22 cellular contexts compared by ENCODE assay signal in genomic region chr11:121592708-121593107, GRCh38.
DNase-seq lines count a peak whose midpoint lies in the region; ATAC-seq, FAIRE-seq and TF ChIP-seq lines count a peak whose summit lies in the region.
"Had no signal": no experiment of that assay in that cellular context is flagged by ENCODE, and none has a peak within 500 bp of the region (broad histone marks: within the 10 kb centered on the region; RNA-seq: fewer than 3 reads in every experiment).

No MANE protein-coding gene starts in this region.

- H4K20me1 ChIP-seq in SK-N-SH (ENCODE audit: insufficient read depth): no peaks in the 10 kb centered on the region
- no peaks in the 10 kb centered on the region for H4K20me1 ChIP-seq in GM23248 (ENCODE audit: insufficient read depth)
- H4K20me1 ChIP-seq in GM12878 (ENCODE audit: control insufficient read depth, insufficient read depth): no peaks in the 10 kb centered on the region

- H3K9ac ChIP-seq in SK-N-SH: no peak overlapping the region
- no peak overlapping the region for H3K9ac ChIP-seq in GM23248
- no peak overlapping the region for H3K9ac ChIP-seq in GM12878 (ENCODE audit: control insufficient read depth, insufficient read depth, low read length)

- no TSS peak for BruUV-seq in GM12878 (replicated peaks; lab: Mats Ljungman, UMichigan)

- SMC1A ChIA-PET in GM12878 (lab: Charles Lee; ENCODE audit: uncharacterized antibody, unreplicated experiment): interaction anchor here (0.5 to 5.0 kb wide), 14 partner anchors 27 to 274 kb away, joined by 3 to 57 read pairs (median 12); no protein-coding TSS in a partner anchor

- no peak for TF ChIP-seq RAD21 in SK-N-SH (IDR thresholded peaks at IDR 0.05; ENCODE audit: low read length)
- TF ChIP-seq RAD21 in GM12878 (IDR thresholded peaks at IDR 0.05; ENCODE audit: insufficient read depth, low read depth, low read length): no peak

- ATAC-seq in SK-N-SH treated with all-trans-retinoic acid at 6 μM for 48 hours: no peak
- 0 out of 3 replicates have a peak, but pooled peaks have one; percentile 4 for ATAC-seq in GM12878
- ATAC-seq: K562 had no signal

- H3K27ac ChIP-seq in SK-N-SH (ENCODE audit: low read depth in 2 of 2, low read length in 1 of 2) (no peak overlapping the region), GM23248 (no peak overlapping the region), GM12878 (ENCODE audit: control insufficient read depth, insufficient read depth) (peak overlapping the region; percentile 68), sigmoid colon (peak overlapping the region; percentile 71 to 83 (median 78)), stomach (no peak overlapping the region)
- H3K27ac ChIP-seq: 22Rv1, HL-60, RWPE1, upper lobe of left lung had no signal

- no peak for TF ChIP-seq EP300 in SK-N-SH (IDR thresholded peaks at IDR 0.05; ENCODE audit: borderline replicate concordance in 1 of 2, low read depth in 1 of 2, low read length in 1 of 2)
- TF ChIP-seq EP300 in GM12878 (IDR thresholded peaks at IDR 0.05; ENCODE audit: borderline replicate concordance in 1 of 2, control insufficient read depth in 1 of 2, low read depth in 2 of 2, low read length in 2 of 2): no peak
- peak in 1 of 4 donors; percentile 12 for TF ChIP-seq EP300 in sigmoid colon (IDR thresholded peaks at IDR 0.05)
- no peak for TF ChIP-seq EP300 in stomach (IDR thresholded peaks at IDR 0.05)

- H3K79me2 ChIP-seq in SK-N-SH (ENCODE audit: insufficient read depth): no peaks in the 10 kb centered on the region
- H3K79me2 ChIP-seq in GM23248 (ENCODE audit: insufficient read depth): no peaks in the 10 kb centered on the region
- peaks cover 36% of the 10 kb centered on the region for H3K79me2 ChIP-seq in GM12878 (ENCODE audit: control insufficient read depth, insufficient read depth, low read length)

- RAD21 ChIA-PET in GM12878 (lab: Charles Lee; ENCODE audit: unreplicated experiment): interaction anchor here (0.6 to 6.3 kb wide), 6 partner anchors 20 to 273 kb away, joined by 3 to 63 read pairs (median 6); no protein-coding TSS in a partner anchor

- no peaks in the 10 kb centered on the region for H3F3A ChIP-seq in SK-N-SH (replicated peaks; ENCODE audit: insufficient read depth)
- peaks cover 23% of the 10 kb centered on the region for H3F3A ChIP-seq in GM23248 (ENCODE audit: insufficient read depth)

- no peak overlapping the region for H3K4me3 ChIP-seq in SK-N-SH (ENCODE audit: low read depth in 2 of 2, low read length in 1 of 2)
- H3K4me3 ChIP-seq in GM23248: no peak overlapping the region
- peak overlapping the region; percentile 37 for H3K4me3 ChIP-seq in GM12878
- no peak overlapping the region for H3K4me3 ChIP-seq in sigmoid colon
- H3K4me3 ChIP-seq in stomach: no peak overlapping the region
- H3K4me3 ChIP-seq: K562, upper lobe of left lung had no signal

- POLR2A ChIA-PET in SK-N-SH (lab: Yijun Ruan, JAX) (no interaction called here), GM12878 (lab: Charles Lee) (no interaction called here)

- TF ChIP-seq CTCF in SK-N-SH (IDR thresholded peaks at IDR 0.05) (no peak), GM12878 (IDR thresholded peaks at IDR 0.05 in 2 of 3, conservative IDR thresholded peaks at IDR 0.05 in 1 of 3; ENCODE audit: control insufficient read depth in 2 of 3, extremely low read depth in 1 of 3, insufficient read depth in 1 of 3, low read depth in 3 of 3, low read length in 3 of 3) (no peak), sigmoid colon (IDR thresholded peaks at IDR 0.05) (no peak), stomach (IDR thresholded peaks at IDR 0.05) (no peak)

- 92% methylated on average over 2 of the region's 2 CpGs for WGBS in SK-N-SH (ENCODE audit: low lambda C conversion rate)
- WGBS in GM23248 (ENCODE audit: low coverage in 1 of 2, low lambda C conversion rate in 2 of 2, missing lambda C conversion rate in 2 of 2), 2 experiments: 90 to 92% methylated on average over 2 of the region's 2 CpGs
- 0% methylated on average over 2 of the region's 2 CpGs for WGBS in GM12878 (ENCODE audit: insufficient coverage, insufficient replicate concordance, low lambda C conversion rate, missing lambda C conversion rate)
- 81 to 82% methylated on average over 2 of the region's 2 CpGs for WGBS in sigmoid colon, 2 donors
- 57 to 78% (median 61%) methylated on average over 2 of the region's 2 CpGs for WGBS in stomach, 5 donors

- no peak for TF ChIP-seq POLR2A in GM12878 (IDR thresholded peaks at IDR 0.05; ENCODE audit: low read depth, low read length)
- TF ChIP-seq POLR2A in sigmoid colon (IDR thresholded peaks at IDR 0.05): no peak
- TF ChIP-seq POLR2A in stomach (IDR thresholded peaks at IDR 0.05): no peak

- CTCF ChIA-PET in SK-N-SH (lab: Yijun Ruan, JAX): interaction anchor here (1.0 to 5.8 kb wide), 7 partner anchors 16 to 398 kb away, joined by 3 to 90 read pairs (median 9); no protein-coding TSS in a partner anchor
- CTCF ChIA-PET in GM12878 (lab: Yijun Ruan, JAX): interaction anchor here (0.7 to 4.6 kb wide), 12 partner anchors 12 to 278 kb away, joined by 3 to 56 read pairs (median 16); no protein-coding TSS in a partner anchor

- H2AFZ ChIP-seq in SK-N-SH (ENCODE audit: low read depth) (0 out of 2 replicates have a peak overlapping the region, but pooled peaks have one; percentile 14), GM23248 (peak overlapping the region; percentile 63), GM12878 (ENCODE audit: control insufficient read depth, low read depth, low read length) (no peak overlapping the region)

- H3K9me2 ChIP-seq in SK-N-SH (no peaks in the 10 kb centered on the region), GM23248 (ENCODE audit: insufficient read depth) (no peaks in the 10 kb centered on the region)

- in situ Hi-C loops in GM23248 (cut with MboI): no loop called here
- in situ Hi-C loops in GM12878 (cut with MboI): loop anchor here (5.0 kb wide), 2 partner anchors 275 to 340 kb away; no protein-coding TSS in a partner anchor

- no peak for DNase-seq in SK-N-SH
- DNase-seq in GM23248: peak; percentile 20
- peak; percentile 17 for DNase-seq in GM12878 (ENCODE audit: low read depth, low spot score)
- DNase-seq in sigmoid colon: no peak
- DNase-seq in GDM1 (lab: John Stamatoyannopoulos, UW): no peak
- no peak for DNase-seq in putamen (ENCODE audit: low spot score)
- no peak for DNase-seq in stomach
- DNase-seq: activated effector memory CD4-positive, alpha-beta T cell treated with Interleukin-2 at 50 U/mL for 16 hours; amygdala; C1 segment of cervical spinal cord; central memory CD4-positive, alpha-beta T cell; DMS153; effector memory CD4-positive, alpha-beta T cell; NCI-H1092; NCI-H526 treated with DMSO at 0.1 percent for 48 hours; upper lobe of left lung had no signal

- no peaks in the 10 kb centered on the region; the same call in 1 of the 2 replicates for H3K27me3 ChIP-seq in SK-N-SH (ENCODE audit: insufficient read depth)
- no peaks in the 10 kb centered on the region for H3K27me3 ChIP-seq in GM23248 (replicated peaks; ENCODE audit: insufficient read depth)
- no peaks in the 10 kb centered on the region for H3K27me3 ChIP-seq in GM12878 (replicated peaks in 1 of 2; ENCODE audit: control insufficient read depth in 2 of 2, insufficient read depth in 2 of 2, low read length in 1 of 2)
- H3K27me3 ChIP-seq in sigmoid colon: no peaks in the 10 kb centered on the region
- no peaks in the 10 kb centered on the region for H3K27me3 ChIP-seq in stomach
- H3K27me3 ChIP-seq: upper lobe of left lung had no signal

- H3K4me1 ChIP-seq in SK-N-SH (ENCODE audit: control insufficient read depth in 1 of 2, insufficient read depth in 2 of 2, low read depth in 1 of 2, low read length in 1 of 2) (peaks cover 2 to 8% of the 10 kb centered on the region in 2 experiments; a peak in 2 of 4 replicates), GM23248 (ENCODE audit: insufficient read depth) (peaks cover 20% of the 10 kb centered on the region), GM12878 (ENCODE audit: control insufficient read depth, insufficient read depth, low read length) (peaks cover 47% of the 10 kb centered on the region), sigmoid colon (peaks cover 0 to 36% (median 26%) of the 10 kb centered on the region in 4 donors), stomach (peaks cover 0 to 6% (median 0%) of the 10 kb centered on the region in 4 donors)

- H3K36me3 ChIP-seq in SK-N-SH (replicated peaks in 1 of 2; ENCODE audit: control insufficient read depth in 1 of 2, insufficient read depth in 2 of 2, low read length in 1 of 2) (no peaks in the 10 kb centered on the region), GM23248 (ENCODE audit: low read depth) (no peaks in the 10 kb centered on the region), GM12878 (ENCODE audit: control insufficient read depth in 2 of 2, insufficient read depth in 2 of 2, low read length in 1 of 2) (peaks cover 35 to 39% of the 10 kb centered on the region in 2 experiments), sigmoid colon (peaks cover 0 to 15% (median 4%) of the 10 kb centered on the region in 4 donors), stomach (peaks cover 14 to 83% (median 66%) of the 10 kb centered on the region in 4 donors)

- intact Hi-C loops in GM12878 (cut with micrococcal nuclease; ENCODE audit: unreplicated experiment): loop anchor here (5.0 kb wide), 1 partner anchor 395 kb away; no protein-coding TSS in a partner anchor
- intact Hi-C loops in sigmoid colon (cut with DNase I): loop anchor here (5.0 kb wide), 2 partner anchors 140 to 510 kb away; partner anchors contain the start of genes SORL1 and SORL1-AS1
- intact Hi-C loops in stomach (cut with DNase I; ENCODE audit: low total_unique reads): loop anchor here (5.0 kb wide), 2 partner anchors 275 to 345 kb away; no protein-coding TSS in a partner anchor

- H3K9me3 ChIP-seq in SK-N-SH (no peaks in the 10 kb centered on the region), GM23248 (ENCODE audit: low read depth) (no peaks in the 10 kb centered on the region), GM12878 (replicated peaks; ENCODE audit: control insufficient read depth, insufficient read depth, low read length) (no peaks in the 10 kb centered on the region), sigmoid colon (no peaks in the 10 kb centered on the region), stomach (no peaks in the 10 kb centered on the region)
- H3K9me3 ChIP-seq: upper lobe of left lung had no signal

- no peak for FAIRE-seq in GM12878 (lab: Jason Lieb, UNC)
- FAIRE-seq: K562, small intestine had no signal

- no peak overlapping the region for H3K4me2 ChIP-seq in SK-N-SH
- H3K4me2 ChIP-seq in GM23248 (ENCODE audit: unreplicated experiment): no peak overlapping the region
- peak overlapping the region; percentile 44 for H3K4me2 ChIP-seq in GM12878 (ENCODE audit: control insufficient read depth, insufficient read depth)

TF ChIP-seq in SK-N-SH, 30 proteins besides CTCF, POLR2A, EP300 and RAD21 (continues in another document):
- TF ChIP-seq NRF1 (IDR thresholded peaks at IDR 0.05; ENCODE audit: low read depth, low read length) (no peak), RXRA (IDR thresholded peaks at IDR 0.05; ENCODE audit: borderline replicate concordance, low read depth) (no peak)

TF ChIP-seq in SK-N-SH treated with all-trans-retinoic acid at 6 μM for 48 hours, 23 proteins besides CTCF, POLR2A, EP300 and RAD21 (continues in another document):
- no peak for TF ChIP-seq ZNF8 (CRISPR knock-in tag; IDR thresholded peaks at IDR 0.05)
- TF ChIP-seq ESRRG (CRISPR knock-in tag; IDR thresholded peaks at IDR 0.05): no peak
- no peak for TF ChIP-seq ZFP3 (CRISPR knock-in tag; IDR thresholded peaks at IDR 0.05)

TF ChIP-seq in GM12878, 131 proteins besides CTCF, POLR2A, EP300 and RAD21 (continues in another document):
- TF ChIP-seq TBL1XR1 (IDR thresholded peaks at IDR 0.05; ENCODE audit: low read depth, low read length) (peak; percentile 41; the same call in 1 of the 2 replicates), SIN3A (IDR thresholded peaks at IDR 0.05; ENCODE audit: low read depth, low read length) (no peak)

Comparison
In these comparisons a context has a peak if more than half of its experiments do, and no peak if none do; other contexts are left out.
1. DNase-seq: peak in GM23248 (single experiment) and GM12878 (single experiment); none in SK-N-SH (single experiment), sigmoid colon (single experiment), GDM1 (single experiment), putamen (single experiment) and stomach (single experiment).
2. H3K27ac ChIP-seq: peak in GM12878 (single experiment) and sigmoid colon (4 of 4); none in SK-N-SH (0 of 2), GM23248 (single experiment) and stomach (0 of 5).
3. Of the 26 proteins assayed by ChIP-seq in both GM12878 and SK-N-SH: peak only in GM12878: FOXM1, MEF2A and NFIC; only in SK-N-SH: none; in both: none; in neither: 23.